ENCODE assay signal across 8 cellular contexts in the genomic region with DNA sequence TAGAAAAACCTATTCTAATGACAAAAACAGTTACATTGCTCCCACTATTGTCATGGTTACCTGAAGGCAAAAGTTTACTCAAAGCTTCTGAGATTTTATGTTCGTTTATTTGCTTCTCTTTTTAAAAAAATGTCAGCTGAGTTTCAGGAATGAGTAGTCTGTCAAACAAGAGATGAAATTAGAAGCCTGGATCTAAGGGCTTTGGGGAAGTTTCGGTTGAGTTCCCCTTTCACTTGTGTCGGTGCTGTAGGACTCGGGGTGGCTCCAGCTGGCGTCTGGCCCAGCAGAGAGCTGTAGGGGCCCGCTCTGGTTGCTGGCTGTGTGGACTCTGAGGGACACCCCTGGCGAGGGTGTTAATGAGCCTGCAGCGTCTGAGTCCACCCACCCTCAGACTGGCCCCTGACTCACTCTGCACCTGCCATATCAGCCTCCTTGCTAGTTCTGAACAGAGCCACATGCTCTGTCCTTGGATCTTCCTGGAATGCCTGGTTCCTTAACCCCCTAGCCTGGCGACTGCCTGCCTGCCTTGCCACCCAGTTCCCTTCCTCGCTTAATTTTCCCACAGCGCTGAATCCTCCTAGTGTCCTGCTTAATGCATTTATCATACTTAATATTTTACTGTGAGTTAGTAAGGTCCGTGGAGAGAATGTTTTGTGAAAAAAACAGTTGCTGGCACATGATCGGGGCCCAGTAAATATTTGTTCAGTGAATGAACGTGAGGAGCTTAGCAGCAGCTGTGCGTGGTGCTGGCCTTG. TPM values are rescaled to one million over a fixed set of nuclear protein-coding genes. Genes with fewer than 3 reads are reported as not detected.
DNase-seq lines count a peak whose midpoint lies in the region; ATAC-seq, FAIRE-seq and TF ChIP-seq lines count a peak whose summit lies in the region.

No MANE protein-coding gene starts in this region.

- no peak overlapping the region for H2AFZ ChIP-seq in smooth muscle cell (ENCODE audit: low read depth)

- in situ Hi-C loops in T47D (cut with HindIII; ENCODE audit: low pct_unique_long_range_greater_than_20kb, low sequenced_read_pairs), result no loop called here

- peak overlapping the region; percentile 75 for H3K4me3 ChIP-seq in GM06990 (replicated peaks; ENCODE audit: low read depth, low read length)
- H3K4me3 ChIP-seq in SJCRH30, result peak overlapping the region; percentile 58
- peak overlapping the region; percentile 58 for H3K4me3 ChIP-seq in smooth muscle cell

- DNase-seq in GM06990 (ENCODE audit: extremely low read depth, insufficient read length), result peak; percentile 57
- DNase-seq in HuH-7.5 (ENCODE audit: low spot score), result peak; percentile 75
- peak; percentile 86 for DNase-seq in SJCRH30
- peak; percentile 48 to 56 for DNase-seq in T47D (ENCODE audit: low read depth in 1 of 2, low spot score in 1 of 2)
- no peak for DNase-seq in smooth muscle cell (lab: John Stamatoyannopoulos, UW; ENCODE audit: unreplicated experiment)
- DNase-seq in hippocampal formation (lab: John Stamatoyannopoulos, UW), result no peak

- H3K4me1 ChIP-seq in SJCRH30 (peaks cover 7% of the 10 kb centered on the region), smooth muscle cell (ENCODE audit: low read depth) (peaks cover 10% of the 10 kb centered on the region)

- H3K36me3 ChIP-seq in GM06990 (ENCODE audit: control insufficient read depth, insufficient read depth, low read length) (peaks cover 6% of the 10 kb centered on the region), SJCRH30 (no peaks in the 10 kb centered on the region), smooth muscle cell (ENCODE audit: low read depth) (no peaks in the 10 kb centered on the region)

- H3K79me2 ChIP-seq in smooth muscle cell (ENCODE audit: low read depth), result peaks cover 59% of the 10 kb centered on the region

- FAIRE-seq in islet of Langerhans (lab: Jason Lieb, UNC), result peak; percentile 17

- peak overlapping the region; percentile 55 for H3K27ac ChIP-seq in SJCRH30
- H3K27ac ChIP-seq in smooth muscle cell (ENCODE audit: low read depth), result peak overlapping the region; percentile 61

- peaks cover 32% of the 10 kb centered on the region for H3F3A ChIP-seq in smooth muscle cell (ENCODE audit: low read depth)

- TF ChIP-seq CTCF in GM06990 (IDR thresholded peaks at IDR 0.05; ENCODE audit: insufficient read depth, low read length, poor library complexity, severe bottlenecking) (no peak), smooth muscle cell (IDR thresholded peaks at IDR 0.05; ENCODE audit: borderline replicate concordance, insufficient read depth, poor library complexity, severe bottlenecking) (no peak)

- H3K9ac ChIP-seq in smooth muscle cell (ENCODE audit: low read depth), result peak overlapping the region; percentile 45

- H3K27me3 ChIP-seq in GM06990 (replicated peaks; ENCODE audit: control insufficient read depth, insufficient read depth, low read length) (no peaks in the 10 kb centered on the region), SJCRH30 (no peaks in the 10 kb centered on the region), smooth muscle cell (ENCODE audit: low read depth) (no peaks in the 10 kb centered on the region)

- 41% methylated on average over 15 of the region's 15 CpGs for WGBS in smooth muscle cell (ENCODE audit: low lambda C conversion rate)

- peaks cover 75% of the 10 kb centered on the region for H4K20me1 ChIP-seq in smooth muscle cell (ENCODE audit: low read depth)

- H3K9me3 ChIP-seq in SJCRH30 (replicated peaks) (no peaks in the 10 kb centered on the region), smooth muscle cell (replicated peaks; ENCODE audit: low read depth) (no peaks in the 10 kb centered on the region)

- ATAC-seq in GM18858 (IDR thresholded peaks at IDR 0.05; ENCODE audit: unreplicated experiment), result no peak

- H3K4me2 ChIP-seq in smooth muscle cell, result peak overlapping the region; percentile 90

RNA-seq across cellular contexts. Expression of gene DNAJC5, which starts 1.4 kb away (rescaled TPM):
- 79.6 and 81.1 TPM in 2 replicates for total RNA-seq in SJCRH30 (2014; rRNA removed; shearing (Covaris generic))
- total RNA-seq in smooth muscle cell, result 21.1 and 24.5 TPM in 2 replicates
- polyA plus RNA-seq in smooth muscle cell, result 8.7 TPM in 2 replicates

RNA-seq across cellular contexts. Expression of gene TPD52L2, which starts 31.2 kb away (rescaled TPM):
- total RNA-seq in SJCRH30 (2014; rRNA removed; shearing (Covaris generic)), result 96.4 and 105 TPM in 2 replicates
- 74.0 and 74.4 TPM in 2 replicates for total RNA-seq in smooth muscle cell
- 93.8 and 94.8 TPM in 2 replicates for polyA plus RNA-seq in smooth muscle cell

RNA-seq across cellular contexts. Expression of gene ABHD16B, which starts 35.0 kb away (rescaled TPM):
- total RNA-seq in SJCRH30 (2014; rRNA removed; shearing (Covaris generic)), result not detected in 2 replicates
- not detected in 2 replicates for total RNA-seq in smooth muscle cell
- polyA plus RNA-seq in smooth muscle cell, result 0.31 TPM in 1 of 2 replicates, not detected in the other

RNA-seq across cellular contexts. Expression of gene UCKL1, which starts 59.9 kb away (rescaled TPM):
- total RNA-seq in SJCRH30 (2014; rRNA removed; shearing (Covaris generic)), result 27.1 and 35.0 TPM in 2 replicates
- 12.8 and 17.2 TPM in 2 replicates for total RNA-seq in smooth muscle cell
- polyA plus RNA-seq in smooth muscle cell, result 22.6 and 29.3 TPM in 2 replicates

Comparison
In these comparisons a context has a peak if more than half of its experiments do, and no peak if none do; other contexts are left out.
1. DNase-seq: peak in GM06990 (single experiment), HuH-7.5 (single experiment), SJCRH30 (2 of 2) and T47D (2 of 2); none in smooth muscle cell (single experiment) and hippocampal formation (0 of 2).
2. Peak in every context shown above with its lines, with median percentiles within 50 percentile points of each other: H3K4me3 ChIP-seq.